In the genomic region with DNA sequence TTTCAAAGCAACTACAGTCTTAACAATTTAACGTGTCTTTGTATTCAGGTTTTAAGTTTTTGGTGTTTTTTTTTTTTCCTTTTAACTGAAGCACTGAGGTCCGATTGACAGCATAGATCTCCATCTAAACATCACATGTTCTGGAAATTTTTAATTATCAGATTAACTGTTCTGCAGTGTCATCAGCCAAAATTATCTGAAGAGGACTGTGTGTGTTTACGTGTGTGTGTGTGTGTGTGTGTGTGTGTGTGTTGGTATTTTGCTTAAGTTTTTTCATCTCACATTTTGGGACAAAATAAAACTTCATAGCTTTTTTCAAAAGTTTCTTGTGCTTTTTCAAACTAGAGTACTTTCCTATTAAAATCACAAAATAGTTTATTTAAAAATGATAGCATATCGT, we compare ENCODE assay signal across 9 cellular contexts. TPM values are rescaled to one million over a fixed set of nuclear protein-coding genes. Genes with fewer than 3 reads are reported as not detected.
DNase-seq lines count a peak whose midpoint lies in the region; ATAC-seq and TF ChIP-seq lines count a peak whose summit lies in the region.
"Had no signal": no experiment of that assay in that cellular context is flagged by ENCODE, and none has a peak within 500 bp of the region (broad histone marks: within the 10 kb centered on the region; RNA-seq: fewer than 3 reads in every experiment).

No MANE protein-coding gene starts in this region.

- DNase-seq in right atrium auricular region (ENCODE audit: low spot score): no peak
- DNase-seq in cardiac septum (ENCODE audit: low spot score): no peak
- no peak for DNase-seq in AG08396 (ENCODE audit: low spot score)
- no peak for DNase-seq in NCI-H1930 (lab: John Stamatoyannopoulos, UW)
- DNase-seq in GM13976 (ENCODE audit: low spot score): no peak

- H3K27me3 ChIP-seq in right atrium auricular region (no peaks in the 10 kb centered on the region), mononuclear cell (ENCODE audit: insufficient read depth, low read length) (no peaks in the 10 kb centered on the region)

- peak overlapping the region; percentile 95 to 97 (median 95) for H3K4me3 Mint-ChIP-seq in brain

- TF ChIP-seq CTCF in right atrium auricular region (IDR thresholded peaks at IDR 0.05) (no peak), brain (conservative IDR thresholded peaks at IDR 0.05) (no peak), GM13976 (IDR thresholded peaks at IDR 0.05; ENCODE audit: borderline replicate concordance, control extremely low read depth, extremely low read depth, insufficient read depth, missing control alignments) (no peak)

- in situ Hi-C loops in GM13976 (cut with MboI; ENCODE audit: low sequenced_read_pairs, unreplicated experiment): no loop called here

- ATAC-seq in HG03354 (IDR thresholded peaks at IDR 0.05; ENCODE audit: poor library complexity, severe bottlenecking, unreplicated experiment): no peak
- ATAC-seq: left colon had no signal

- intact Hi-C loops in cardiac septum (cut with DNase I): loop anchor here (2.0 to 5.0 kb wide), 4 partner anchors 32 to 412 kb away; partner anchors contain the start of gene ACTL6A

- H3K4me3 ChIP-seq in right atrium auricular region (peak overlapping the region; percentile 87 to 100), mononuclear cell (ENCODE audit: low read length) (peak overlapping the region; percentile 95)

- H3K27me3 Mint-ChIP-seq in brain: peaks cover 10% of the 10 kb centered on the region

- H3K27ac ChIP-seq in right atrium auricular region: peak overlapping the region; percentile 98 to 99

- peaks cover 42% of the 10 kb centered on the region for H3K4me1 Mint-ChIP-seq in brain

- peak overlapping the region in 3 of 5 experiments; percentile 95 to 98 (median 96) for H3K27ac Mint-ChIP-seq in brain

- H3K9me3 ChIP-seq in right atrium auricular region (no peaks in the 10 kb centered on the region), mononuclear cell (ENCODE audit: low read depth, low read length) (no peaks in the 10 kb centered on the region)

- H3K4me1 ChIP-seq in right atrium auricular region (peaks cover 0 to 28% of the 10 kb centered on the region in 2 donors), mononuclear cell (ENCODE audit: insufficient read depth, low read length) (peaks cover 13% of the 10 kb centered on the region)

- H3K36me3 Mint-ChIP-seq in brain: no peaks in the 10 kb centered on the region

- no peaks in the 10 kb centered on the region for H3K9me3 Mint-ChIP-seq in brain

- no peaks in the 10 kb centered on the region for H3K36me3 ChIP-seq in right atrium auricular region

RNA-seq across cellular contexts. Expression of gene PIK3CA, which starts 1.8 kb away (rescaled TPM):
- 10 to 100 TPM; 15.5 to 17.2 TPM for total RNA-seq in right atrium auricular region
- total RNA-seq in cardiac septum: 28.8 TPM
- polyA plus RNA-seq in brain (ENCODE audit: insufficient read depth, low read depth, low replicate concordance): 5.3 TPM
- 91.3 TPM for total RNA-seq in mononuclear cell
